Comparison of ENCODE assay signal across 13 cellular contexts in genomic region chr1:149748144-149748500, GRCh38. TPM values are rescaled to one million over a fixed set of nuclear protein-coding genes. Genes with fewer than 3 reads are reported as not detected.
A peak's percentile ranks its signal among the peaks of the same experiment; 100 is the strongest.
DNase-seq lines count a peak whose midpoint lies in the region; ATAC-seq, FAIRE-seq and TF ChIP-seq lines count a peak whose summit lies in the region.
"Not testable (repeated sequence)": the region's sequence is repeated elsewhere in the genome, so short reads cannot be mapped to it uniquely, and the experiment has no call there.
"Had no signal": no experiment of that assay in that cellular context is flagged by ENCODE, and none has a peak within 500 bp of the region (broad histone marks: within the 10 kb centered on the region; RNA-seq: fewer than 3 reads in every experiment).

No MANE protein-coding gene starts in this region.

- intact Hi-C loops in sciatic nerve (cut with DNase I), result not testable (repeated sequence)

- not testable (repeated sequence) for H3K9me2 ChIP-seq in hepatocyte (replicated peaks; ENCODE audit: insufficient read depth)

- not testable (repeated sequence) for H3K9ac ChIP-seq in astrocyte (ENCODE audit: low read length)

- H3K27ac Mint-ChIP-seq in activated CD8-positive, alpha-beta memory T cell treated with anti-CD3 and anti-CD28 coated beads, Interleukin-2, amount 10 ng/mL, durations not matched to agents 7 days and 5 days; astrocyte (ENCODE audit: unreplicated experiment); mesothelial cell of epicardium: not testable (repeated sequence)

- H3K9me3 ChIP-seq in astrocyte (ENCODE audit: insufficient read depth, low read depth, low read length); hepatocyte (ENCODE audit: low read depth): not testable (repeated sequence)

- CTCF ChIA-PET in activated CD8-positive, alpha-beta memory T cell treated with anti-CD3 and anti-CD28 coated beads, Interleukin-2, amount 10 ng/mL, durations not matched to agents 7 days and 5 days (lab: Charles Lee), result not testable (repeated sequence)

- ATAC-seq in activated CD8-positive, alpha-beta memory T cell treated with anti-CD3 and anti-CD28 coated beads, Interleukin-2, amount 10 ng/mL, durations not matched to agents 7 days and 5 days; sciatic nerve: not testable (repeated sequence)

- H3K4me1 Mint-ChIP-seq in activated CD8-positive, alpha-beta memory T cell treated with anti-CD3 and anti-CD28 coated beads, Interleukin-2, amount 10 ng/mL, durations not matched to agents 7 days and 5 days, result peaks cover 11% of the 10 kb centered on the region
- H3K4me1 Mint-ChIP-seq in astrocyte (ENCODE audit: low read depth, unreplicated experiment); mesothelial cell of epicardium: not testable (repeated sequence)

- FAIRE-seq in astrocyte (lab: Jason Lieb, UNC), result not testable (repeated sequence)

- TF ChIP-seq CTCF in astrocyte (IDR thresholded peaks at IDR 0.05; ENCODE audit: insufficient read depth, low read depth, low read length); hepatocyte (IDR thresholded peaks at IDR 0.05; ENCODE audit: poor library complexity); mesothelial cell of epicardium (IDR thresholded peaks at IDR 0.05; ENCODE audit: unreplicated experiment): not testable (repeated sequence)

- H3K27ac ChIP-seq in astrocyte (ENCODE audit: low read depth, low read length); hepatocyte: not testable (repeated sequence)

- 31% methylated on average over 7 of the region's 8 CpGs for WGBS in hepatocyte (ENCODE audit: low lambda C conversion rate, missing lambda C conversion rate)

- not testable (repeated sequence) for H4K20me1 ChIP-seq in astrocyte (ENCODE audit: insufficient read depth, low read length); hepatocyte (ENCODE audit: insufficient read depth, poor library complexity, severe bottlenecking)

- H3K36me3 Mint-ChIP-seq in activated CD8-positive, alpha-beta memory T cell treated with anti-CD3 and anti-CD28 coated beads, Interleukin-2, amount 10 ng/mL, durations not matched to agents 7 days and 5 days; astrocyte (ENCODE audit: low read depth, unreplicated experiment); mesothelial cell of epicardium: not testable (repeated sequence)

- peak overlapping the region; percentile 43 for H3K4me3 Mint-ChIP-seq in activated CD8-positive, alpha-beta memory T cell treated with anti-CD3 and anti-CD28 coated beads, Interleukin-2, amount 10 ng/mL, durations not matched to agents 7 days and 5 days
- H3K4me3 Mint-ChIP-seq in astrocyte (ENCODE audit: unreplicated experiment) (peak overlapping the region; percentile 41), mesothelial cell of epicardium (peak overlapping the region; percentile 55)

- not testable (repeated sequence) for H3K4me1 ChIP-seq in astrocyte (ENCODE audit: insufficient read depth, low read length); hepatocyte (ENCODE audit: insufficient read depth)

- H3K79me2 ChIP-seq in astrocyte (ENCODE audit: insufficient read depth, low read length); hepatocyte: not testable (repeated sequence)

- not testable (repeated sequence) for H3K27me3 ChIP-seq in astrocyte (ENCODE audit: insufficient read depth, low read length); hepatocyte

- H2AFZ ChIP-seq in astrocyte (ENCODE audit: low read depth, low read length); hepatocyte: not testable (repeated sequence)

- peak; percentile 40 for DNase-seq in DMS53 (lab: John Stamatoyannopoulos, UW)
- peak; percentile 15 for DNase-seq in RPMI8226
- not testable (repeated sequence) for DNase-seq in activated CD8-positive, alpha-beta memory T cell treated with anti-CD3 and anti-CD28 coated beads, Interleukin-2, amount 10 ng/mL, durations not matched to agents 7 days and 5 days; astrocyte (ENCODE audit: low read depth); hepatocyte (ENCODE audit: low spot score); mesothelial cell of epicardium (ENCODE audit: low spot score in 2 of 2, unreplicated experiment in 2 of 2)
- DNase-seq in sciatic nerve (ENCODE audit: low spot score), result peak; percentile 51

- not testable (repeated sequence) for H3K4me3 ChIP-seq in astrocyte (ENCODE audit: insufficient read depth, low read depth, low read length); hepatocyte

- not testable (repeated sequence) for H3K4me2 ChIP-seq in astrocyte (ENCODE audit: low read length)
- H3K4me2 ChIP-seq in hepatocyte, result peak overlapping the region; percentile 49

- H3K36me3 ChIP-seq in astrocyte (ENCODE audit: insufficient read depth, low read length); hepatocyte (replicated peaks; ENCODE audit: insufficient read depth, low read depth): not testable (repeated sequence)

- peaks cover 23% of the 10 kb centered on the region for H3K27me3 Mint-ChIP-seq in activated CD8-positive, alpha-beta memory T cell treated with anti-CD3 and anti-CD28 coated beads, Interleukin-2, amount 10 ng/mL, durations not matched to agents 7 days and 5 days
- H3K27me3 Mint-ChIP-seq in astrocyte (ENCODE audit: low read depth, unreplicated experiment), result peaks cover 17% of the 10 kb centered on the region
- peaks cover 28% of the 10 kb centered on the region for H3K27me3 Mint-ChIP-seq in mesothelial cell of epicardium (ENCODE audit: low read depth)

- H3K9me3 Mint-ChIP-seq in activated CD8-positive, alpha-beta memory T cell treated with anti-CD3 and anti-CD28 coated beads, Interleukin-2, amount 10 ng/mL, durations not matched to agents 7 days and 5 days (ENCODE audit: low read depth); astrocyte (ENCODE audit: unreplicated experiment); mesothelial cell of epicardium: not testable (repeated sequence)

RNA-seq across cellular contexts. Expression of gene FCGR1A, which starts 34.4 kb away (rescaled TPM):
- under 1 TPM in 1 of 2 experiments, not detected in 1; 0.70 TPM for total RNA-seq in activated CD8-positive, alpha-beta memory T cell treated with anti-CD3 and anti-CD28 coated beads, Interleukin-2, amount 10 ng/mL, durations not matched to agents 7 days and 5 days
- total RNA-seq in astrocyte (not detected in 2 replicates), hepatocyte (0.07 and 0.24 TPM in 2 replicates), mesothelial cell of epicardium (not detected in 3 replicates), sciatic nerve (36.5 TPM)
- 0.52 and 1.00 TPM in 2 replicates for polyA plus RNA-seq in hepatocyte
- total RNA-seq: activated B cell treated with CpG ODN at 0.5 μM for 24 hours, epithelial cell of proximal tubule, HepG2, NCI-H460, PC-3, pulmonary artery endothelial cell had no signal
- polyA plus RNA-seq: HepG2 had no signal

Comparison
In these comparisons a context has a peak if more than half of its experiments do, and no peak if none do; other contexts are left out.
1. RNA of gene FCGR1A, which starts 34.4 kb away (total RNA-seq): 36.5 TPM in sciatic nerve (single experiment); 0.70 TPM in activated CD8-positive, alpha-beta memory T cell treated with anti-CD3 and anti-CD28 coated beads, Interleukin-2, amount 10 ng/mL, durations not matched to agents 7 days and 5 days, not detected in mesothelial cell of epicardium, 0.07 to 0.24 TPM in hepatocyte and not detected in astrocyte; every median in the first group is over 10 times any median in the second.
2. Peak in every context shown above with its lines, with median percentiles within 50 percentile points of each other: H3K4me3 Mint-ChIP-seq.